In the genomic region with DNA sequence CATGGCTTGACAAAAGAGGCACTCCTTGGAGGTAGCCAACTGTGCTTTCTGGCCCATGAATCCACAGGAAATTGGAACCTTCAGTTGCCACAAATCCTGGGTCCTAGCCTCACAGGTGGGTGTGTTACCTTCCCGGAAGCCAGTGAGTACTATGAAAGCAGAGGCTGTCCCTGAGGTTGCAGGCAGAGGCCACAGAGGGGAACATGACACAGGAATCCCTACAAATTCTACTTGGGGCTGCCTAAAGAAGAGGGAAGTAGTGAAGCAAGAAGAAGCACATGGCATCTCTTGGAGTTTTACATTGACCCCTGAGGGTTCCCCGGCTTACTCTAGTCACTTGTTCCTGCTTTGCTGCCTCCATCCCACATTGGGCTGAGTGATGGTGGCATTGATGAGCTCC, we compare ENCODE assay signal across 18 cellular contexts. TPM values are rescaled to one million over a fixed set of nuclear protein-coding genes. Genes with fewer than 3 reads are reported as not detected.
DNase-seq lines count a peak whose midpoint lies in the region; ATAC-seq, FAIRE-seq and TF ChIP-seq lines count a peak whose summit lies in the region.
"Had no signal": no experiment of that assay in that cellular context is flagged by ENCODE, and none has a peak within 500 bp of the region (broad histone marks: within the 10 kb centered on the region; RNA-seq: fewer than 3 reads in every experiment).

No MANE protein-coding gene starts in this region.

- no peak overlapping the region for H2AFZ ChIP-seq in KMS-11 (ENCODE audit: low read depth)

- no peak overlapping the region for H3K4me3 Mint-ChIP-seq in stimulated activated memory B cell treated with anti-CD40 and anti-IgM and Interleukin-4, amounts not matched to agents 10 μg/mL and 1 μg/mL and 100 μg/mL, for 72 hours

- no peaks in the 10 kb centered on the region for H3K9me3 Mint-ChIP-seq in stimulated activated memory B cell treated with anti-CD40 and anti-IgM and Interleukin-4, amounts not matched to agents 10 μg/mL and 1 μg/mL and 100 μg/mL, for 72 hours

- no peaks in the 10 kb centered on the region for H3K79me2 ChIP-seq in KMS-11 (ENCODE audit: insufficient read depth, low read depth)

- H3K27ac ChIP-seq in KMS-11 (no peak overlapping the region), kidney (ENCODE audit: low read depth in 2 of 2, low read length in 2 of 2) (peak overlapping the region; percentile 93 to 96), coronary artery (peak overlapping the region in 1 of 2 donors; percentile 20)
- H3K27ac ChIP-seq: colonic mucosa had no signal

- no peaks in the 10 kb centered on the region for H3K27me3 Mint-ChIP-seq in stimulated activated memory B cell treated with anti-CD40 and anti-IgM and Interleukin-4, amounts not matched to agents 10 μg/mL and 1 μg/mL and 100 μg/mL, for 72 hours

- DNase-seq in AML-193 (lab: John Stamatoyannopoulos, UW): peak; percentile 62 to 69
- DNase-seq in SKM-1 (lab: John Stamatoyannopoulos, UW; ENCODE audit: unreplicated experiment): peak; percentile 67
- DNase-seq in kidney: no peak
- no peak for DNase-seq in coronary artery (ENCODE audit: low spot score)
- no peak for DNase-seq in HuH-7 (ENCODE audit: low spot score)
- DNase-seq: activated CD8-positive, alpha-beta memory T cell treated with anti-CD3 and anti-CD28 coated beads, Interleukin-2, amount 50 U/mL, for 4 hours; activated naive CD4-positive, alpha-beta T cell; colonic mucosa; COR-L47; GOT3; mesenchymal stem cell; NCI-H1694 treated with DMSO at 0.1 percent for 48 hours; NCI-H524 had no signal

- no peaks in the 10 kb centered on the region for H3K9me3 ChIP-seq in kidney (ENCODE audit: control insufficient read depth in 1 of 2, low read length in 2 of 2)
- H3K9me3 ChIP-seq: colonic mucosa had no signal

- H3K27me3 ChIP-seq in KMS-11 (ENCODE audit: insufficient read depth, low read depth): no peaks in the 10 kb centered on the region
- H3K27me3 ChIP-seq: colonic mucosa had no signal

- no peaks in the 10 kb centered on the region for H3K36me3 ChIP-seq in KMS-11 (ENCODE audit: insufficient read depth)
- no peaks in the 10 kb centered on the region for H3K36me3 ChIP-seq in kidney (ENCODE audit: control insufficient read depth in 1 of 2, insufficient read depth in 2 of 2, low read length in 2 of 2)
- H3K36me3 ChIP-seq: colonic mucosa had no signal

- no peaks in the 10 kb centered on the region for H4K20me1 ChIP-seq in KMS-11 (ENCODE audit: insufficient read depth)

- no peak for FAIRE-seq in kidney (lab: Jason Lieb, UNC)
- FAIRE-seq: G401.6 had no signal

- H3K4me2 ChIP-seq in KMS-11: peak overlapping the region; percentile 6; the same call in 1 of the 2 replicates

- no peak overlapping the region for H3K4me3 ChIP-seq in KMS-11 (IDR thresholded peaks at IDR 0.05; ENCODE audit: insufficient read depth, low read depth, low read length)
- peak overlapping the region; percentile 72 to 96 for H3K4me3 ChIP-seq in kidney (ENCODE audit: low read length in 2 of 2)
- H3K4me3 ChIP-seq in coronary artery: no peak overlapping the region

- H3K9ac ChIP-seq in KMS-11 (no peak overlapping the region), kidney (ENCODE audit: low read length in 2 of 2) (peak overlapping the region in 1 of 2 donors; percentile 95)

- intact Hi-C loops in kidney (cut with DNase I): no loop called here

- no peak overlapping the region for H3K27ac Mint-ChIP-seq in stimulated activated memory B cell treated with anti-CD40 and anti-IgM and Interleukin-4, amounts not matched to agents 10 μg/mL and 1 μg/mL and 100 μg/mL, for 72 hours

- H3K4me1 Mint-ChIP-seq in stimulated activated memory B cell treated with anti-CD40 and anti-IgM and Interleukin-4, amounts not matched to agents 10 μg/mL and 1 μg/mL and 100 μg/mL, for 72 hours: peaks cover 24% of the 10 kb centered on the region

- ATAC-seq in stimulated activated memory B cell treated with anti-CD40 and anti-IgM and Interleukin-4, amounts not matched to agents 10 μg/mL and 1 μg/mL and 100 μg/mL, for 72 hours: no peak
- ATAC-seq in HG03025 (IDR thresholded peaks at IDR 0.05; ENCODE audit: low FRiP score, unreplicated experiment): no peak
- ATAC-seq: esophagus mucosa had no signal

- H3K36me3 Mint-ChIP-seq in stimulated activated memory B cell treated with anti-CD40 and anti-IgM and Interleukin-4, amounts not matched to agents 10 μg/mL and 1 μg/mL and 100 μg/mL, for 72 hours: no peaks in the 10 kb centered on the region

- H3K4me1 ChIP-seq in KMS-11 (ENCODE audit: low read depth, poor library complexity, severe bottlenecking) (peaks cover 32% of the 10 kb centered on the region), kidney (ENCODE audit: control insufficient read depth in 1 of 2, insufficient read depth in 1 of 2, low read depth in 1 of 2, low read length in 2 of 2) (peaks cover 14 to 23% of the 10 kb centered on the region in 2 donors)

- TF ChIP-seq CTCF in KMS-11 (conservative IDR thresholded peaks at IDR 0.05; ENCODE audit: low read depth, low read length): no peak
- no peak for TF ChIP-seq CTCF in kidney (IDR thresholded peaks at IDR 0.05; ENCODE audit: borderline replicate concordance, extremely low read depth, insufficient read depth)
- TF ChIP-seq CTCF in coronary artery (IDR thresholded peaks at IDR 0.05): no peak

RNA-seq across cellular contexts. Expression of gene SLC22A5, which starts 2.6 kb away (rescaled TPM):
- total RNA-seq in kidney: 28.3 TPM
- 36.3 TPM for polyA plus RNA-seq in kidney (ENCODE audit: insufficient read depth, low read depth, low replicate concordance)

Comparison
In these comparisons a context has a peak if more than half of its experiments do, and no peak if none do; other contexts are left out.
1. DNase-seq: peak in AML-193 (2 of 2) and SKM-1 (single experiment); none in kidney (single experiment), coronary artery (single experiment) and HuH-7 (single experiment).
2. H3K4me3 ChIP-seq: peak in kidney (2 of 2); none in KMS-11 (single experiment) and coronary artery (single experiment).